ENCODE assay signal across 2 cellular contexts in genomic region chr3:69353088-69353478, GRCh38.
TF ChIP-seq lines count a peak whose summit lies in the region.

No MANE protein-coding gene starts in this region.

TF ChIP-seq in liver, 16 proteins besides CTCF, POLR2A, EP300 and RAD21 (continued from another document):
- TF ChIP-seq, protein P1, sequence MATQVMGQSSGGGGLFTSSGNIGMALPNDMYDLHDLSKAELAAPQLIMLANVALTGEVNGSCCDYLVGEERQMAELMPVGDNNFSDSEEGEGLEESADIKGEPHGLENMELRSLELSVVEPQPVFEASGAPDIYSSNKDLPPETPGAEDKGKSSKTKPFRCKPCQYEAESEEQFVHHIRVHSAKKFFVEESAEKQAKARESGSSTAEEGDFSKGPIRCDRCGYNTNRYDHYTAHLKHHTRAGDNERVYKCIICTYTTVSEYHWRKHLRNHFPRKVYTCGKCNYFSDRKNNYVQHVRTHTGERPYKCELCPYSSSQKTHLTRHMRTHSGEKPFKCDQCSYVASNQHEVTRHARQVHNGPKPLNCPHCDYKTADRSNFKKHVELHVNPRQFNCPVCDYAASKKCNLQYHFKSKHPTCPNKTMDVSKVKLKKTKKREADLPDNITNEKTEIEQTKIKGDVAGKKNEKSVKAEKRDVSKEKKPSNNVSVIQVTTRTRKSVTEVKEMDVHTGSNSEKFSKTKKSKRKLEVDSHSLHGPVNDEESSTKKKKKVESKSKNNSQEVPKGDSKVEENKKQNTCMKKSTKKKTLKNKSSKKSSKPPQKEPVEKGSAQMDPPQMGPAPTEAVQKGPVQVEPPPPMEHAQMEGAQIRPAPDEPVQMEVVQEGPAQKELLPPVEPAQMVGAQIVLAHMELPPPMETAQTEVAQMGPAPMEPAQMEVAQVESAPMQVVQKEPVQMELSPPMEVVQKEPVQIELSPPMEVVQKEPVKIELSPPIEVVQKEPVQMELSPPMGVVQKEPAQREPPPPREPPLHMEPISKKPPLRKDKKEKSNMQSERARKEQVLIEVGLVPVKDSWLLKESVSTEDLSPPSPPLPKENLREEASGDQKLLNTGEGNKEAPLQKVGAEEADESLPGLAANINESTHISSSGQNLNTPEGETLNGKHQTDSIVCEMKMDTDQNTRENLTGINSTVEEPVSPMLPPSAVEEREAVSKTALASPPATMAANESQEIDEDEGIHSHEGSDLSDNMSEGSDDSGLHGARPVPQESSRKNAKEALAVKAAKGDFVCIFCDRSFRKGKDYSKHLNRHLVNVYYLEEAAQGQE (IDR thresholded peaks at IDR 0.05), result no peak
- TF ChIP-seq FOXA2 (IDR thresholded peaks at IDR 0.05) (no peak), RXRA (IDR thresholded peaks at IDR 0.05) (no peak)

TF ChIP-seq in HepG2, 621 proteins besides CTCF, POLR2A, EP300 and RAD21 (continued from another document):
- TF ChIP-seq, protein P2, sequence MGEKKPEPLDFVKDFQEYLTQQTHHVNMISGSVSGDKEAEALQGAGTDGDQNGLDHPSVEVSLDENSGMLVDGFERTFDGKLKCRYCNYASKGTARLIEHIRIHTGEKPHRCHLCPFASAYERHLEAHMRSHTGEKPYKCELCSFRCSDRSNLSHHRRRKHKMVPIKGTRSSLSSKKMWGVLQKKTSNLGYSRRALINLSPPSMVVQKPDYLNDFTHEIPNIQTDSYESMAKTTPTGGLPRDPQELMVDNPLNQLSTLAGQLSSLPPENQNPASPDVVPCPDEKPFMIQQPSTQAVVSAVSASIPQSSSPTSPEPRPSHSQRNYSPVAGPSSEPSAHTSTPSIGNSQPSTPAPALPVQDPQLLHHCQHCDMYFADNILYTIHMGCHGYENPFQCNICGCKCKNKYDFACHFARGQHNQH (CRISPR knock-in tag; IDR thresholded peaks at IDR 0.05), result no peak
- TF ChIP-seq SAP130 (CRISPR knock-in tag; IDR thresholded peaks at IDR 0.05; ENCODE audit: low read depth), result no peak
- no peak for TF ChIP-seq NPAS2 (CRISPR knock-in tag; IDR thresholded peaks at IDR 0.05; ENCODE audit: borderline replicate concordance)
- TF ChIP-seq SOX6 (IDR thresholded peaks at IDR 0.05), result no peak
- TF ChIP-seq SOX6 (CRISPR knock-in tag; IDR thresholded peaks at IDR 0.05), result no peak
- TF ChIP-seq RNF2 (conservative IDR thresholded peaks at IDR 0.05; ENCODE audit: low read depth), result no peak
- TF ChIP-seq YY1 (IDR thresholded peaks at IDR 0.05; ENCODE audit: insufficient read depth, insufficient replicate concordance, low read depth, low read length), result no peak
- TF ChIP-seq ZFY (CRISPR knock-in tag; IDR thresholded peaks at IDR 0.05), result no peak
- no peak for TF ChIP-seq ZNF883 (CRISPR knock-in tag; IDR thresholded peaks at IDR 0.05; ENCODE audit: not compliant biosample characterization)
- TF ChIP-seq GFI1 (CRISPR knock-in tag; IDR thresholded peaks at IDR 0.05; ENCODE audit: borderline replicate concordance), result no peak
